In the genomic region with DNA sequence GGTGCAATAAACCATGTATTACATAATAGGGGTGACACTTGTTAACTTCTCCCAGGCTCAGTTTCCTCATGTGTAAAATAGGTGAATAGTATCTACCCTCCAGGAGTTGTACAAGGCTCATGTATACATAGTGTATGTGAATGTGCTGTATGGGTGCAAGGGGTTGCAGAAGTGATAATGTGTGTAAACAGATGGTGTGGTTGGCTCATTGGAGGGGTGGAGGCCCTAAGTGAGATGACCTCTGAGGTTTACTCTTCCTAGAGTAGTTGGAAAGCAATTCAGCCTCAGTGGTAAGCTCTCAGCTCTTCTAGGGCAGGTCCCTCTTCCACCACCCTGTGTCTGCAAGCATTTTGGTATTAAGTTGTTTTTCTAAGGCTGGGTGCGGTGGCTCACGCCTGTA, we compare ENCODE assay signal across 24 cellular contexts.
"Had no signal": no experiment of that assay in that cellular context is flagged by ENCODE, and none has a peak within 500 bp of the region (broad histone marks: within the 10 kb centered on the region; RNA-seq: fewer than 3 reads in every experiment).

No MANE protein-coding gene starts in this region.

- H3K4me3 ChIP-seq: body of pancreas, cardiac muscle cell, sigmoid colon, smooth muscle cell, uterus had no signal

- H3K9me3 Mint-ChIP-seq: activated T-cell treated with anti-CD3 and anti-CD28 coated beads, Interleukin-2, amount 50 U/mL, for 4 hours; dendritic cell treated with granulocyte-macrophage colony-stimulating factor and Interleukin-4, amounts not matched to agents 40 ng/mL and 50 ng/mL, for 4 days; memory B cell had no signal

- H3K4me1 ChIP-seq: uterus had no signal

- DNase-seq: activated CD4-positive, alpha-beta T cell treated with anti-CD3 and anti-CD28 coated beads, Interleukin-2, amount 50 U/mL, for 1 hour; activated CD8-positive, alpha-beta memory T cell treated with anti-CD3 and anti-CD28 coated beads, Interleukin-2, amount 50 U/mL, for 48 hours; activated effector memory CD4-positive, alpha-beta T cell treated with Interleukin-2 at 50 U/mL for 16 hours; activated naive CD4-positive, alpha-beta T cell treated with anti-CD3 and anti-CD28 coated beads, Interleukin-2, amount 50 U/mL, for 16 hours; activated T-cell treated with anti-CD3 and anti-CD28 coated beads, Interleukin-2, amount 50 U/mL, for 4 hours; anterior cingulate cortex; body of pancreas; effector CD8-positive, alpha-beta T cell; foreskin melanocyte; kidney glomerular epithelial cell; left ventricle myocardium superior; posterior cingulate gyrus; sigmoid colon; stimulated activated CD4-positive, alpha-beta T cell treated with anti-CD3 and anti-CD28 coated beads, Interleukin-15, amount 100 ng/mL, for 24 hours; stimulated activated naive B cell treated with anti-CD40 and anti-IgM and Interleukin-4, amounts not matched to agents 10 μg/mL and 1 μg/mL and 100 μg/mL, for 72 hours; T-helper 17 cell; trophoblast cell; uterus had no signal

- H3K4me3 Mint-ChIP-seq: activated T-cell treated with anti-CD3 and anti-CD28 coated beads, Interleukin-2, amount 50 U/mL, for 4 hours; dendritic cell treated with granulocyte-macrophage colony-stimulating factor and Interleukin-4, amounts not matched to agents 40 ng/mL and 50 ng/mL, for 4 days; memory B cell; neural crest cell; T-helper 17 cell had no signal

- H3K27ac ChIP-seq: body of pancreas, cardiac muscle cell, uterus had no signal

- ATAC-seq: activated T-cell treated with anti-CD3 and anti-CD28 coated beads, Interleukin-2, amount 50 U/mL, for 4 hours; body of pancreas; esophagus mucosa; left ventricle myocardium superior; stimulated activated naive B cell treated with anti-CD40 and anti-IgM and Interleukin-4, amounts not matched to agents 10 μg/mL and 1 μg/mL and 100 μg/mL, for 72 hours; T-helper 17 cell had no signal

- H3K27ac Mint-ChIP-seq: memory B cell; stimulated activated naive B cell treated with anti-CD40 and anti-IgM and Interleukin-4, amounts not matched to agents 10 μg/mL and 1 μg/mL and 100 μg/mL, for 72 hours had no signal

- H3K36me3 ChIP-seq: cardiac muscle cell, sigmoid colon, uterus had no signal

- H3K9me3 ChIP-seq: body of pancreas, sigmoid colon, uterus had no signal

- H3K27me3 Mint-ChIP-seq: dendritic cell treated with granulocyte-macrophage colony-stimulating factor and Interleukin-4, amounts not matched to agents 40 ng/mL and 50 ng/mL, for 4 days; memory B cell; stimulated activated naive B cell treated with anti-CD40 and anti-IgM and Interleukin-4, amounts not matched to agents 10 μg/mL and 1 μg/mL and 100 μg/mL, for 72 hours; T-helper 17 cell had no signal
